ENCODE assay signal across 19 cellular contexts in genomic region chr11:34487430-34487829, GRCh38. TPM values are rescaled to one million over a fixed set of nuclear protein-coding genes. Genes with fewer than 3 reads are reported as not detected.
"Had no signal": no experiment of that assay in that cellular context is flagged by ENCODE, and none has a peak within 500 bp of the region (broad histone marks: within the 10 kb centered on the region; RNA-seq: fewer than 3 reads in every experiment).

No MANE protein-coding gene starts in this region.

- H3K4me1 Mint-ChIP-seq: central memory CD8-positive, alpha-beta T cell had no signal

- H3K27me3 ChIP-seq: ascending aorta, colonic mucosa, right lobe of liver, upper lobe of right lung had no signal

- H3K4me3 ChIP-seq: ascending aorta, colonic mucosa, lower lobe of right lung, right lobe of liver, upper lobe of right lung had no signal

- H3K4me3 Mint-ChIP-seq: activated naive CD4-positive, alpha-beta T cell treated with anti-CD3 and anti-CD28 coated beads for 36 hours; central memory CD8-positive, alpha-beta T cell; natural killer cell treated with Interleukin-12 subunit alpha and Interleukin-12 subunit beta and Interleukin-15 and Interleukin-18, amount 100 ng/mL, for 72 hours had no signal

- H3K36me3 ChIP-seq: ascending aorta, colonic mucosa, lower lobe of right lung, right lobe of liver, upper lobe of right lung had no signal

- H3K9me3 ChIP-seq: ascending aorta, colonic mucosa, lower lobe of right lung, right lobe of liver, upper lobe of right lung had no signal

- H3K27ac Mint-ChIP-seq: activated naive CD4-positive, alpha-beta T cell treated with anti-CD3 and anti-CD28 coated beads for 36 hours; natural killer cell treated with Interleukin-12 subunit alpha and Interleukin-12 subunit beta and Interleukin-15 and Interleukin-18, amount 100 ng/mL, for 72 hours had no signal

- ATAC-seq: lower lobe of right lung; natural killer cell treated with Interleukin-12 subunit alpha and Interleukin-12 subunit beta and Interleukin-15 and Interleukin-18, amount 100 ng/mL, for 72 hours; right lobe of liver; upper lobe of right lung had no signal

- H3K27ac ChIP-seq: ascending aorta, colonic mucosa, lower lobe of right lung, parathyroid adenoma, right lobe of liver, upper lobe of right lung had no signal

- H3K36me3 Mint-ChIP-seq: natural killer cell treated with Interleukin-12 subunit alpha and Interleukin-12 subunit beta and Interleukin-15 and Interleukin-18, amount 100 ng/mL, for 72 hours had no signal

- H3K4me1 ChIP-seq: ascending aorta, colonic mucosa, lower lobe of right lung, parathyroid adenoma, right lobe of liver, upper lobe of right lung had no signal

- H3K9me3 Mint-ChIP-seq: activated naive CD4-positive, alpha-beta T cell treated with anti-CD3 and anti-CD28 coated beads for 36 hours; central memory CD8-positive, alpha-beta T cell; natural killer cell treated with Interleukin-12 subunit alpha and Interleukin-12 subunit beta and Interleukin-15 and Interleukin-18, amount 100 ng/mL, for 72 hours had no signal

- H3K9ac ChIP-seq: parathyroid adenoma had no signal

- DNase-seq: activated CD4-positive, alpha-beta T cell treated with anti-CD3 and anti-CD28 coated beads, Interleukin-2, amount 50 U/mL, for 1 hour; activated naive CD4-positive, alpha-beta T cell treated with anti-CD3 and anti-CD28 coated beads for 36 hours; activated T-cell treated with anti-CD3 and anti-CD28 coated beads, Interleukin-2, amount 50 U/mL, for 1 hour; colonic mucosa; lower lobe of right lung; right lobe of liver; small intestine; stimulated activated CD4-positive, alpha-beta T cell treated with anti-CD3 and anti-CD28 coated beads, Interleukin-15, amount 100 ng/mL, for 24 hours; stimulated activated CD4-positive, alpha-beta T cell treated with anti-CD3 and anti-CD28 coated beads, Interleukin-2, amount 100 ng/mL, for 48 hours; T1000; upper lobe of right lung had no signal

RNA-seq across cellular contexts. Expression of gene ELF5, which starts 26.2 kb away (rescaled TPM):
- total RNA-seq: activated naive CD4-positive, alpha-beta T cell treated with anti-CD3 and anti-CD28 coated beads for 36 hours; ascending aorta; colonic mucosa; frontal cortex; mesenteric fat pad; natural killer cell treated with Interleukin-12 subunit alpha and Interleukin-12 subunit beta and Interleukin-15 and Interleukin-18, amount 100 ng/mL, for 72 hours; T-helper 1 cell treated with Interleukin-12 subunit alpha and Interleukin-12 subunit beta and Interleukin-4 antibody, amounts not matched to agents 30 ng/mL and 1 ng/mL, for 36 hours had no signal
- polyA plus RNA-seq: keratinocyte, small intestine had no signal
